15 cellular contexts compared by ENCODE assay signal in genomic region chr9:114000063-114000454, GRCh38.
"Had no signal": no experiment of that assay in that cellular context is flagged by ENCODE, and none has a peak within 500 bp of the region (broad histone marks: within the 10 kb centered on the region; RNA-seq: fewer than 3 reads in every experiment).

No MANE protein-coding gene starts in this region.

- DNase-seq: activated CD4-positive, alpha-beta T cell treated with anti-CD3 and anti-CD28 coated beads for 4 hours; activated naive CD4-positive, alpha-beta T cell treated with anti-CD3 and anti-CD28 coated beads, Interleukin-2, amount 50 U/mL, for 16 hours; amniotic stem cell; glutamatergic neuron; naive thymus-derived CD8-positive, alpha-beta T cell; stimulated activated CD4-positive, alpha-beta T cell treated with anti-CD3 and anti-CD28 coated beads, Interleukin-2, amount 100 ng/mL, for 48 hours; stimulated activated naive CD8-positive, alpha-beta T cell treated with anti-CD3 and anti-CD28 coated beads, Interleukin-15, Interleukin-2, amounts not matched to agents 100 U/mL and 50 U/mL, for 24 hours; T1000 had no signal

- H3K4me3 ChIP-seq: dorsolateral prefrontal cortex, prostate gland, SK-N-MC, thoracic aorta had no signal

- H3K27me3 ChIP-seq: dorsolateral prefrontal cortex had no signal

- H3K36me3 Mint-ChIP-seq: T-cell had no signal

- H3K9me3 Mint-ChIP-seq: brain; central memory CD8-positive, alpha-beta T cell; naive thymus-derived CD8-positive, alpha-beta T cell; T-cell had no signal

- H3K9me3 ChIP-seq: prostate gland, thoracic aorta had no signal

- H3K27me3 Mint-ChIP-seq: naive thymus-derived CD8-positive, alpha-beta T cell; T-cell had no signal

- H3K4me1 Mint-ChIP-seq: central memory CD8-positive, alpha-beta T cell; naive thymus-derived CD8-positive, alpha-beta T cell; T-cell had no signal

- H3K27ac ChIP-seq: dorsolateral prefrontal cortex, prostate gland, SK-N-MC had no signal

- ATAC-seq: naive thymus-derived CD8-positive, alpha-beta T cell; stimulated activated naive CD8-positive, alpha-beta T cell treated with anti-CD3 and anti-CD28 coated beads, Interleukin-15, Interleukin-2, amounts not matched to agents 100 U/mL and 50 U/mL, for 24 hours; T-cell had no signal

- H3K4me3 Mint-ChIP-seq: brain; central memory CD8-positive, alpha-beta T cell; naive thymus-derived CD8-positive, alpha-beta T cell; T-cell had no signal

- H3K27ac Mint-ChIP-seq: naive thymus-derived CD8-positive, alpha-beta T cell; T-cell had no signal

- H3K36me3 ChIP-seq: prostate gland, thoracic aorta had no signal
